In the genomic region with DNA sequence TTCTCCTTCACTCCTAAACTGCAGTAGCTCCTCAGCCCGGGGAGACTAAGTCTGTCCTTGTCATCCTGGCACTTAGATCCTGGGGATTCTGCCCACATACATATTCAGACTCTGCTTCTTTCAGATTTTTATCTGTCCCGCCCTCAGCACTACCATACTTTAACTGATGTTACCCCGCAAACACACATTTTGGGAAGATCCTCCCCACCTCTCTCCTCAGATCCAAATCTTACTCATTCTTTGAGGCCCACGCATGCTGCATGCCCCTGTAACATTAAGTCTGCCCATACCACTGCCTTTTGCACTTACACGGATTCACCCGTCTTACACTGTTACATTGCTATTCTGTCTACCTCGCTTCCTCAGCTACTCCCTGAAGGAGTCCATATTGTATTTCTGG, we compare ENCODE assay signal across 1 cellular context.
TF ChIP-seq lines count a peak whose summit lies in the region.

No MANE protein-coding gene starts in this region.

TF ChIP-seq in SK-N-SH, 30 proteins besides CTCF, POLR2A, EP300 and RAD21 (continued from another document):
- TF ChIP-seq, protein P1, sequence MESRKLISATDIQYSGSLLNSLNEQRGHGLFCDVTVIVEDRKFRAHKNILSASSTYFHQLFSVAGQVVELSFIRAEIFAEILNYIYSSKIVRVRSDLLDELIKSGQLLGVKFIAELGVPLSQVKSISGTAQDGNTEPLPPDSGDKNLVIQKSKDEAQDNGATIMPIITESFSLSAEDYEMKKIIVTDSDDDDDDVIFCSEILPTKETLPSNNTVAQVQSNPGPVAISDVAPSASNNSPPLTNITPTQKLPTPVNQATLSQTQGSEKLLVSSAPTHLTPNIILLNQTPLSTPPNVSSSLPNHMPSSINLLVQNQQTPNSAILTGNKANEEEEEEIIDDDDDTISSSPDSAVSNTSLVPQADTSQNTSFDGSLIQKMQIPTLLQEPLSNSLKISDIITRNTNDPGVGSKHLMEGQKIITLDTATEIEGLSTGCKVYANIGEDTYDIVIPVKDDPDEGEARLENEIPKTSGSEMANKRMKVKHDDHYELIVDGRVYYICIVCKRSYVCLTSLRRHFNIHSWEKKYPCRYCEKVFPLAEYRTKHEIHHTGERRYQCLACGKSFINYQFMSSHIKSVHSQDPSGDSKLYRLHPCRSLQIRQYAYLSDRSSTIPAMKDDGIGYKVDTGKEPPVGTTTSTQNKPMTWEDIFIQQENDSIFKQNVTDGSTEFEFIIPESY (IDR thresholded peaks at IDR 0.05; ENCODE audit: borderline replicate concordance, low read depth): no peak
